In the genomic region with DNA sequence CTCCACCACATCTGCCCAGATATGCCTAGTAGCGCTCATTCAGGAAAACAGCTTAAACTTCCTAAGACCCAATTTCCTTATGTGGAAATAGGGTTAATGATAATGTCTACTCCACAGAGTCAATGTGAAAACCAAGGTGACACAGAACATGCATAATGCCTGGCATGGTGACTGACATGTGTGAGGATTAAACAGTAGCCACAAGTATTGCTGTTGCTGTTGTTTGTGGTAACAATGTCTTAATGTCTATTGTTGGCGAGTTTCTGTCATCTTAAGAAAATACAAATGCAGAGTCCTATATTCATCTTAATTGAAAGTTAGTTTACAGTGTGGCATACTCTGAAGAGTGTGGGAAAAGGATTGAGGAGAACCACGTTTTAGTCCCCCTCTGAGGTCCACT, we compare ENCODE assay signal across 19 cellular contexts.
"Had no signal": no experiment of that assay in that cellular context is flagged by ENCODE, and none has a peak within 500 bp of the region (broad histone marks: within the 10 kb centered on the region; RNA-seq: fewer than 3 reads in every experiment).

No MANE protein-coding gene starts in this region.

- H3K27me3 ChIP-seq: gastrocnemius medialis, heart right ventricle, left lung had no signal

- H3K4me3 ChIP-seq: coronary artery, dorsolateral prefrontal cortex, esophagus squamous epithelium, gastrocnemius medialis, heart right ventricle, left lung, lower lobe of right lung, mucosa of descending colon had no signal

- DNase-seq: dermis blood vessel endothelial cell; dorsolateral prefrontal cortex; effector CD4-positive, alpha-beta T cell; effector memory CD4-positive, alpha-beta T cell; esophagus squamous epithelium; foreskin fibroblast; foreskin melanocyte; gastrocnemius medialis; glutamatergic neuron; head of caudate nucleus; heart right ventricle; hippocampal formation; left cardiac atrium; left lung; left ventricle myocardium superior; lower lobe of right lung; mesenchymal stem cell; mucosa of descending colon had no signal

- H3K27ac ChIP-seq: coronary artery, dorsolateral prefrontal cortex, esophagus squamous epithelium, gastrocnemius medialis, heart right ventricle, left lung, lower lobe of right lung had no signal

- H3K4me1 ChIP-seq: gastrocnemius medialis, left lung had no signal

- H3K9me3 ChIP-seq: esophagus squamous epithelium, gastrocnemius medialis, heart right ventricle, left lung, lower lobe of right lung, mucosa of descending colon had no signal

- H3K36me3 ChIP-seq: esophagus squamous epithelium, gastrocnemius medialis, heart right ventricle, left lung, lower lobe of right lung had no signal
